ENCODE assay signal across 20 cellular contexts in the genomic region with DNA sequence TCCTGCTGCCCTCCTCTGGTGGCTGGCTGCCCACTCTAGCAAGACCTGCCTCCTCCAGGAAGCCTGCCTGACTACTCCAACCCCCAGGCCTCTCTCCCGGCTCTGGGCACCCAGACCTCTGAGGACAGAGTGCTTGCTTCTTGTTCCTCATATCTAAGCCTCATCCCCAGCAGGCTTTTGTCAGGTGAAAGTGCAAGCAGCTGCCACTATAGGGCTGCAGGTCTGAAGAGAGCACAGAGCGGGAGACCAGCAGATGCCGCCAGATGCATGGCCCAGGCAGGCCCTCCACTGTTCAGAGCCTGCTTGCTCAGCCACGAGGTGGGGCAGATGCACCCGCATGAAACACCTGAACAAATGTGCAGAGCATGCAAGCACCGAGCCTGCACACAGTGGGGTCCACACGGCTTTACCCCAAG.
DNase-seq lines count a peak whose midpoint lies in the region; ATAC-seq, FAIRE-seq and TF ChIP-seq lines count a peak whose summit lies in the region.
"Had no signal": no experiment of that assay in that cellular context is flagged by ENCODE, and none has a peak within 500 bp of the region (broad histone marks: within the 10 kb centered on the region; RNA-seq: fewer than 3 reads in every experiment).

No MANE protein-coding gene starts in this region.

- peaks cover 47% of the 10 kb centered on the region for H3K4me1 ChIP-seq in HepG2 (ENCODE audit: insufficient read depth, low read length)
- H3K4me1 ChIP-seq in right lobe of liver, result peaks cover 0 to 14% (median 6%) of the 10 kb centered on the region in 4 donors
- H3K4me1 ChIP-seq in H1 (replicated peaks in 1 of 4; ENCODE audit: control insufficient read depth in 3 of 4, insufficient read depth in 4 of 4, low read length in 3 of 4), result peaks cover 0 to 8% (median 4%) of the 10 kb centered on the region in 4 experiments; a peak in 5 of 7 replicates
- H3K4me1 ChIP-seq in upper lobe of right lung, result no peaks in the 10 kb centered on the region
- H3K4me1 ChIP-seq: colonic mucosa had no signal

- H3K36me3 ChIP-seq in HepG2 (replicated peaks in 1 of 2; ENCODE audit: control insufficient read depth in 1 of 2, insufficient read depth in 2 of 2, low read length in 2 of 2), result no peaks in the 10 kb centered on the region
- H3K36me3 ChIP-seq in right lobe of liver, result no peaks in the 10 kb centered on the region
- H3K36me3 ChIP-seq in H1 (ENCODE audit: control insufficient read depth in 2 of 4, insufficient read depth in 4 of 4, low read length in 3 of 4), result no peaks in the 10 kb centered on the region
- H3K36me3 ChIP-seq in upper lobe of right lung, result no peaks in the 10 kb centered on the region
- H3K36me3 ChIP-seq: colonic mucosa, SJSA1, transverse colon had no signal

- no peak overlapping the region for H3K18ac ChIP-seq in H1 (ENCODE audit: extremely low read depth, low read length)

- in situ Hi-C loops in HepG2 (cut with HindIII; ENCODE audit: extremely low pct_ligation_motif_present, low pct_unique_long_range_greater_than_20kb), result loop anchor here (5.0 to 10.0 kb wide), 5 partner anchors 62 to 747 kb away; no protein-coding TSS in a partner anchor

- H3K9me3 ChIP-seq in HepG2 (ENCODE audit: low read length), result no peaks in the 10 kb centered on the region
- no peaks in the 10 kb centered on the region for H3K9me3 ChIP-seq in right lobe of liver
- no peaks in the 10 kb centered on the region for H3K9me3 ChIP-seq in H1 (ENCODE audit: insufficient read depth in 2 of 2, low read depth in 1 of 2, low read length in 1 of 2)
- H3K9me3 ChIP-seq in upper lobe of right lung, result no peaks in the 10 kb centered on the region
- H3K9me3 ChIP-seq: colonic mucosa, SJSA1, transverse colon had no signal

- no TSS peak for BruUV-seq in HepG2 (replicated peaks; lab: Mats Ljungman, UMichigan)

- H3K9ac ChIP-seq in HepG2 (ENCODE audit: insufficient read depth, low read depth, low read length) (no peak overlapping the region), H1 (replicated peaks in 1 of 4; ENCODE audit: extremely low read depth in 1 of 4, low read depth in 3 of 4, low read length in 3 of 4) (no peak overlapping the region)

- H3K27ac ChIP-seq in HepG2 (ENCODE audit: extremely low read length, insufficient read depth, low read length) (no peak overlapping the region), right lobe of liver (no peak overlapping the region), H1 (ENCODE audit: low read depth, low read length) (no peak overlapping the region), upper lobe of right lung (no peak overlapping the region)
- H3K27ac ChIP-seq: colonic mucosa, SJSA1, transverse colon had no signal

- H3K79me2 ChIP-seq in HepG2 (ENCODE audit: insufficient read depth, low read length), result no peaks in the 10 kb centered on the region
- no peaks in the 10 kb centered on the region for H3K79me2 ChIP-seq in H1 (ENCODE audit: control insufficient read depth in 1 of 2, insufficient read depth in 2 of 2, low read length in 2 of 2)

- no peak overlapping the region for H3K14ac ChIP-seq in H1 (ENCODE audit: insufficient read length)

- no peak overlapping the region for H3K4ac ChIP-seq in H1 (replicated peaks; ENCODE audit: insufficient read length, low read depth, low read length)

- H3K4me3 ChIP-seq in HepG2 (replicated peaks in 1 of 3; ENCODE audit: insufficient read depth in 1 of 3, low read depth in 2 of 3, low read length in 3 of 3) (no peak overlapping the region), right lobe of liver (no peak overlapping the region), H1 (ENCODE audit: extremely low read depth in 1 of 4, insufficient read depth in 2 of 4, low read depth in 3 of 4, low read length in 4 of 4) (no peak overlapping the region), upper lobe of right lung (no peak overlapping the region)
- H3K4me3 ChIP-seq: colonic mucosa, SJSA1, transverse colon had no signal

- TF ChIP-seq EP300 in HepG2 (IDR thresholded peaks at IDR 0.05; ENCODE audit: low read depth in 2 of 2, low read length in 2 of 2) (no peak), HepG2 (CRISPR knock-in tag; IDR thresholded peaks at IDR 0.05; ENCODE audit: borderline replicate concordance) (no peak), H1 (IDR thresholded peaks at IDR 0.05; ENCODE audit: borderline replicate concordance in 1 of 2, low read depth in 2 of 2, low read length in 2 of 2) (no peak)

- H3K79me1 ChIP-seq in H1 (ENCODE audit: low read depth, low read length), result no peaks in the 10 kb centered on the region

- H3K27me3 ChIP-seq in HepG2 (ENCODE audit: control insufficient read depth in 1 of 2, insufficient read depth in 2 of 2, low read length in 2 of 2) (peaks cover 8 to 32% of the 10 kb centered on the region in 2 experiments), right lobe of liver (no peaks in the 10 kb centered on the region), H1 (replicated peaks in 1 of 4; ENCODE audit: control insufficient read depth in 3 of 4, extremely low read depth in 1 of 4, insufficient read depth in 3 of 4, low read length in 3 of 4) (peaks cover 0 to 5% (median under 1%) of the 10 kb centered on the region in 4 experiments; a peak in 5 of 7 replicates), upper lobe of right lung (no peaks in the 10 kb centered on the region)
- H3K27me3 ChIP-seq: colonic mucosa, SJSA1 had no signal

- 5% methylated on average over 3 of the region's 7 CpGs for WGBS in HepG2 (ENCODE audit: low lambda C conversion rate)
- WGBS in right lobe of liver (ENCODE audit: insufficient coverage, low coverage, low lambda C conversion rate, missing lambda C conversion rate), result 49% methylated on average over 3 of the region's 7 CpGs
- 87% methylated on average over 7 of the region's 7 CpGs; no CpG with 5 or more reads in 1 of the 2 experiments for WGBS in H1 (ENCODE audit: extremely low coverage in 1 of 2, insufficient coverage in 1 of 2, insufficient read length in 1 of 2, insufficient replicate concordance in 2 of 2, low coverage in 1 of 2, low lambda C conversion rate in 2 of 2, missing lambda C conversion rate in 1 of 2), 2 experiments

- H2AK5ac ChIP-seq in H1 (ENCODE audit: low read depth, low read length), result no peak overlapping the region

- TF ChIP-seq POLR2A in HepG2 (IDR thresholded peaks at IDR 0.05; ENCODE audit: insufficient read depth in 1 of 2, low read depth in 2 of 2, low read length in 2 of 2) (no peak), right lobe of liver (IDR thresholded peaks at IDR 0.05) (no peak), H1 (IDR thresholded peaks at IDR 0.05; ENCODE audit: control extremely low read depth in 1 of 2, low read depth in 2 of 2, low read length in 2 of 2) (no peak)

- H3K4me2 ChIP-seq in HepG2 (ENCODE audit: low read depth, low read length) (peak overlapping the region; percentile 4; the same call in 1 of the 2 replicates), H1 (ENCODE audit: insufficient read depth in 1 of 2, low read depth in 2 of 2, low read length in 2 of 2) (no peak overlapping the region)

- no peaks in the 10 kb centered on the region for H3K23me2 ChIP-seq in H1 (ENCODE audit: low read depth, low read length)

- CTCF ChIA-PET in HepG2 (lab: Yijun Ruan, JAX; ENCODE audit: low intra/inter-chr PET ratio, low total read pairs) (no interaction called here), H1 (lab: Charles Lee; ENCODE audit: partially characterized antibody) (interaction anchor here (0.8 kb wide), 1 partner anchor 63 kb away, joined by 3 read pairs; no protein-coding TSS in a partner anchor)

- DNase-seq in HepG2 (ENCODE audit: low spot score), result peak; percentile 28
- DNase-seq in right lobe of liver, result no peak
- DNase-seq in NCI-H2171 treated with DMSO at 0.1 percent for 48 hours (lab: John Stamatoyannopoulos, UW), result peak; percentile 13
- no peak for DNase-seq in H1 (ENCODE audit: low read depth in 1 of 2, low spot score in 2 of 2)
- DNase-seq in upper lobe of right lung, result peak; percentile 52
- DNase-seq in omental fat pad (ENCODE audit: low spot score), result no peak
- DNase-seq: activated T-cell treated with anti-CD3 and anti-CD28 coated beads, Interleukin-2, amount 50 U/mL, for 4 hours; CD8-positive, alpha-beta memory T cell; colonic mucosa; EL; foreskin fibroblast; naive B cell; NCI-H1417 treated with DMSO at 0.1 percent for 48 hours; OCI-M1; stimulated activated CD4-positive, alpha-beta T cell treated with anti-CD3 and anti-CD28 coated beads, Interleukin-2, amount 100 ng/mL, for 24 hours; transverse colon had no signal

- no peak overlapping the region for H4K8ac ChIP-seq in H1 (ENCODE audit: extremely low read depth, insufficient read depth, low read length)

- H4K91ac ChIP-seq in H1 (replicated peaks; ENCODE audit: insufficient read length, low read length), result no peak overlapping the region

- no peak overlapping the region for H2BK5ac ChIP-seq in H1 (ENCODE audit: low read depth, low read length)

- ATAC-seq in HepG2 (peak; percentile 78), right lobe of liver (no peak), upper lobe of right lung (no peak), GM18870 (IDR thresholded peaks at IDR 0.05; ENCODE audit: unreplicated experiment) (no peak), HG03521 (IDR thresholded peaks at IDR 0.05; ENCODE audit: unreplicated experiment) (no peak), omental fat pad (ENCODE audit: low FRiP score) (no peak)
- ATAC-seq: activated CD4-positive, CD25-positive, alpha-beta regulatory T cell treated with anti-CD3 and anti-CD28 coated beads, Interleukin-2, amount 50 U/mL, for 24 hours; activated T-cell treated with anti-CD3 and anti-CD28 coated beads, Interleukin-2, amount 50 U/mL, for 4 hours had no signal

- H4K20me1 ChIP-seq in HepG2 (ENCODE audit: insufficient read depth, low read length) (no peaks in the 10 kb centered on the region), H1 (replicated peaks in 1 of 2; ENCODE audit: control insufficient read depth in 1 of 2, insufficient read depth in 2 of 2, low read length in 2 of 2) (no peaks in the 10 kb centered on the region)

- H3K23ac ChIP-seq in H1 (ENCODE audit: insufficient read length), result no peak overlapping the region

- intact Hi-C loops in HepG2 (cut with micrococcal nuclease; ENCODE audit: unreplicated experiment) (no loop called here), right lobe of liver (cut with DNase I) (no loop called here), upper lobe of right lung (cut with DNase I) (no loop called here)

- POLR2A ChIA-PET in HepG2 (lab: Yijun Ruan, JAX) (no interaction called here), H1 (lab: Charles Lee; ENCODE audit: partially characterized antibody) (no interaction called here)

- H3K56ac ChIP-seq in H1 (replicated peaks; ENCODE audit: insufficient read length, low read depth, low read length), result no peak overlapping the region

- H2BK120ac ChIP-seq in H1 (replicated peaks; ENCODE audit: low read depth, low read length), result no peak overlapping the region

- H2BK20ac ChIP-seq in H1 (ENCODE audit: low read length), result no peak overlapping the region

- no peak overlapping the region for H2BK12ac ChIP-seq in H1 (ENCODE audit: low read depth, low read length)

- H2AFZ ChIP-seq in HepG2 (ENCODE audit: low read length) (no peak overlapping the region), H1 (ENCODE audit: low read length) (0 out of 2 replicates have a peak overlapping the region, but pooled peaks have one; percentile 51)

- FAIRE-seq in HepG2 (lab: Jason Lieb, UNC) (peak; percentile 73), H1 (lab: Jason Lieb, UNC) (no peak)

- TF ChIP-seq RAD21 in HepG2 (CRISPR knock-in tag; IDR thresholded peaks at IDR 0.05) (0 out of 2 replicates have a peak, but pooled peaks have one; percentile 12), H1 (IDR thresholded peaks at IDR 0.05 in 1 of 2, conservative IDR thresholded peaks at IDR 0.05 in 1 of 2; ENCODE audit: low read depth in 2 of 2, low read length in 2 of 2) (peak; percentile 45 to 51)

- peak; percentile 76 for TF ChIP-seq CTCF in HepG2 (CRISPR knock-in tag; IDR thresholded peaks at IDR 0.05)
- TF ChIP-seq CTCF in right lobe of liver (IDR thresholded peaks at IDR 0.05), result no peak
- TF ChIP-seq CTCF in H1 (IDR thresholded peaks at IDR 0.05; ENCODE audit: control extremely low read depth in 1 of 3, insufficient read depth in 1 of 3, low read depth in 1 of 3, low read length in 3 of 3), result peak; percentile 17 to 47 (median 26); a peak in 3 of 4 replicates
- no peak for TF ChIP-seq CTCF in upper lobe of right lung (IDR thresholded peaks at IDR 0.05)
- TF ChIP-seq CTCF in omental fat pad (IDR thresholded peaks at IDR 0.05), result no peak

- no peak overlapping the region for H4K5ac ChIP-seq in H1 (ENCODE audit: insufficient read length, low read depth, low read length)

- H2BK15ac ChIP-seq in H1 (ENCODE audit: low read length), result no peak overlapping the region

Comparison
In these comparisons a context has a peak if more than half of its experiments do, and no peak if none do; other contexts are left out.
1. DNase-seq: peak in HepG2 (single experiment), NCI-H2171 treated with DMSO at 0.1 percent for 48 hours (single experiment) and upper lobe of right lung (single experiment); none in right lobe of liver (0 of 3), H1 (0 of 2) and omental fat pad (single experiment).
2. CTCF ChIP-seq: peak in HepG2 (single experiment) and H1 (3 of 3); none in right lobe of liver (0 of 4), upper lobe of right lung (single experiment) and omental fat pad (0 of 3).